In genomic region chr5:174418809-174419522, GRCh38 we compare ENCODE assay signal across 8 cellular contexts.
DNase-seq lines count a peak whose midpoint lies in the region; ATAC-seq and TF ChIP-seq lines count a peak whose summit lies in the region.

No MANE protein-coding gene starts in this region.

- peak overlapping the region; percentile 12 for H3K4me3 ChIP-seq in epithelial cell of proximal tubule (ENCODE audit: low read depth, low read length)

- DNase-seq in activated CD4-positive, alpha-beta T cell treated with anti-CD3 and anti-CD28 coated beads, Interleukin-2, amount 10 ng/mL, durations not matched to agents 24 days and 14 days = no peak
- DNase-seq in activated CD4-positive, alpha-beta T cell treated with anti-CD3 and anti-CD28 coated beads for 1 hour = no peak
- DNase-seq in LoVo (ENCODE audit: low spot score) (peak; percentile 65), epithelial cell of proximal tubule (ENCODE audit: low read depth) (no peak), progenitor cell of endocrine pancreas (ENCODE audit: low spot score, unreplicated experiment) (no peak), NCI-H146 treated with DMSO at 0.1 percent for 48 hours (lab: John Stamatoyannopoulos, UW; ENCODE audit: unreplicated experiment) (no peak)

- H3K27ac Mint-ChIP-seq in activated CD4-positive, alpha-beta T cell treated with anti-CD3 and anti-CD28 coated beads, Interleukin-2, amount 10 ng/mL, durations not matched to agents 24 days and 14 days = no peak overlapping the region
- H3K27ac Mint-ChIP-seq in progenitor cell of endocrine pancreas = no peak overlapping the region

- H3K4me3 Mint-ChIP-seq in activated CD4-positive, alpha-beta T cell treated with anti-CD3 and anti-CD28 coated beads, Interleukin-2, amount 10 ng/mL, durations not matched to agents 24 days and 14 days = peak overlapping the region; percentile 39
- H3K4me3 Mint-ChIP-seq in progenitor cell of endocrine pancreas (ENCODE audit: low read depth) = peak overlapping the region; percentile 55

- H3K27me3 Mint-ChIP-seq in activated CD4-positive, alpha-beta T cell treated with anti-CD3 and anti-CD28 coated beads, Interleukin-2, amount 10 ng/mL, durations not matched to agents 24 days and 14 days = peaks cover 5% of the 10 kb centered on the region
- peaks cover 45% of the 10 kb centered on the region for H3K27me3 Mint-ChIP-seq in progenitor cell of endocrine pancreas

- intact Hi-C loops in activated CD4-positive, alpha-beta T cell treated with anti-CD3 and anti-CD28 coated beads, Interleukin-2, amount 10 ng/mL, durations not matched to agents 24 days and 14 days (cut with micrococcal nuclease) = loop anchor here (1.0 kb wide), 1 partner anchor 374 kb away; no protein-coding TSS in a partner anchor

- no peaks in the 10 kb centered on the region for H3K36me3 Mint-ChIP-seq in activated CD4-positive, alpha-beta T cell treated with anti-CD3 and anti-CD28 coated beads, Interleukin-2, amount 10 ng/mL, durations not matched to agents 24 days and 14 days (ENCODE audit: low read depth)
- H3K36me3 Mint-ChIP-seq in progenitor cell of endocrine pancreas (ENCODE audit: insufficient read depth) = no peaks in the 10 kb centered on the region

- ATAC-seq in HG02840 (IDR thresholded peaks at IDR 0.05; ENCODE audit: low FRiP score, unreplicated experiment) (no peak), HG03139 (IDR thresholded peaks at IDR 0.05; ENCODE audit: unreplicated experiment) (no peak)

- peaks cover 2% of the 10 kb centered on the region for H3K4me1 Mint-ChIP-seq in activated CD4-positive, alpha-beta T cell treated with anti-CD3 and anti-CD28 coated beads, Interleukin-2, amount 10 ng/mL, durations not matched to agents 24 days and 14 days
- peaks cover 5% of the 10 kb centered on the region for H3K4me1 Mint-ChIP-seq in progenitor cell of endocrine pancreas (ENCODE audit: low read depth)

- TF ChIP-seq CTCF in epithelial cell of proximal tubule (conservative IDR thresholded peaks at IDR 0.05; ENCODE audit: low read depth, low read length) (no peak), progenitor cell of endocrine pancreas (IDR thresholded peaks at IDR 0.05; ENCODE audit: unreplicated experiment) (no peak)

- no peaks in the 10 kb centered on the region for H3K9me3 Mint-ChIP-seq in activated CD4-positive, alpha-beta T cell treated with anti-CD3 and anti-CD28 coated beads, Interleukin-2, amount 10 ng/mL, durations not matched to agents 24 days and 14 days
- H3K9me3 Mint-ChIP-seq in progenitor cell of endocrine pancreas (ENCODE audit: low read depth) = no peaks in the 10 kb centered on the region
